ENCODE assay signal across 24 cellular contexts in genomic region chr15:25055356-25056068, GRCh38.
DNase-seq lines count a peak whose midpoint lies in the region; ATAC-seq and TF ChIP-seq lines count a peak whose summit lies in the region.
"Had no signal": no experiment of that assay in that cellular context is flagged by ENCODE, and none has a peak within 500 bp of the region (broad histone marks: within the 10 kb centered on the region; RNA-seq: fewer than 3 reads in every experiment).

No MANE protein-coding gene starts in this region.

- peaks cover 54% of the 10 kb centered on the region for H3K36me3 ChIP-seq in WERI-Rb-1

- peaks cover 71 to 89% of the 10 kb centered on the region in 2 donors for H3K9me3 Mint-ChIP-seq in activated naive CD4-positive, alpha-beta T cell treated with anti-CD3 and anti-CD28 coated beads, Interleukin-2, amount 50 U/mL, for 72 hours

- DNase-seq in cardiac septum (ENCODE audit: low spot score) (peak; percentile 44), Right ventricle myocardium inferior (ENCODE audit: missing footprints) (no peak), iPS-NIHi7 (ENCODE audit: extremely low spot score) (peak; percentile 8), posterior vena cava (ENCODE audit: low spot score) (peak; percentile 35), NCI-H2107 (lab: John Stamatoyannopoulos, UW) (no peak), WERI-Rb-1 (no peak)
- no peak for DNase-seq in activated naive CD4-positive, alpha-beta T cell treated with anti-CD3 and anti-CD28 coated beads, Interleukin-2, amount 50 U/mL, for 72 hours (ENCODE audit: low spot score in 2 of 2)
- DNase-seq: activated CD4-positive, alpha-beta T cell treated with anti-CD3 and anti-CD28 coated beads for 1 hour; activated effector memory CD4-positive, alpha-beta T cell treated with Interleukin-2 at 50 U/mL for 16 hours; amniotic stem cell; caudate nucleus; CD4-positive, alpha-beta T cell; effector CD4-positive, alpha-beta T cell; HCEC 1CT; left ventricle myocardium inferior; MM.1S; NCI-H187; NK-92 treated with Interleukin-12 subunit alpha and Interleukin-12 subunit beta, amount 100 ng/mL, for 24 hours; occipital lobe; stimulated activated naive CD4-positive, alpha-beta T cell had no signal

- no peak overlapping the region for H3K4me3 ChIP-seq in WERI-Rb-1 (ENCODE audit: low read depth, low read length)
- H3K4me3 ChIP-seq: A549, left ventricle myocardium inferior, right lobe of liver, upper lobe of left lung had no signal

- TF ChIP-seq CTCF in WERI-Rb-1 (IDR thresholded peaks at IDR 0.05; ENCODE audit: low read depth, low read length), result no peak

- no peak overlapping the region for H3K27ac ChIP-seq in WERI-Rb-1
- H3K27ac ChIP-seq: A549, left ventricle myocardium inferior, right lobe of liver, upper lobe of left lung had no signal

- H3K9me3 ChIP-seq in WERI-Rb-1 (ENCODE audit: severe bottlenecking), result peaks cover 77% of the 10 kb centered on the region

- ATAC-seq in Right ventricle myocardium inferior (no peak), GM21515 (IDR thresholded peaks at IDR 0.05; ENCODE audit: unreplicated experiment) (no peak)
- no peak for ATAC-seq in activated naive CD4-positive, alpha-beta T cell treated with anti-CD3 and anti-CD28 coated beads, Interleukin-2, amount 50 U/mL, for 72 hours
- ATAC-seq: A549, right lobe of liver had no signal

- H3K27ac Mint-ChIP-seq in activated naive CD4-positive, alpha-beta T cell treated with anti-CD3 and anti-CD28 coated beads, Interleukin-2, amount 50 U/mL, for 72 hours, result no peak overlapping the region
- H3K27ac Mint-ChIP-seq: CD4-positive, alpha-beta T cell had no signal

- no peaks in the 10 kb centered on the region for H3K27me3 ChIP-seq in WERI-Rb-1 (ENCODE audit: insufficient read depth, low read depth, severe bottlenecking)
- H3K27me3 ChIP-seq: right lobe of liver, upper lobe of left lung had no signal

- intact Hi-C loops in cardiac septum (cut with DNase I), result no loop called here
- intact Hi-C loops in Right ventricle myocardium inferior (cut with DNase I), result no loop called here
- intact Hi-C loops in posterior vena cava (cut with DNase I), result no loop called here

- peaks cover 99 to 100% of the 10 kb centered on the region in 2 donors for H3K36me3 Mint-ChIP-seq in activated naive CD4-positive, alpha-beta T cell treated with anti-CD3 and anti-CD28 coated beads, Interleukin-2, amount 50 U/mL, for 72 hours

Comparison
In these comparisons a context has a peak if more than half of its experiments do, and no peak if none do; other contexts are left out.
1. DNase-seq: peak in cardiac septum (single experiment), iPS-NIHi7 (single experiment) and posterior vena cava (single experiment); none in Right ventricle myocardium inferior (single experiment), NCI-H2107 (single experiment), WERI-Rb-1 (single experiment) and activated naive CD4-positive, alpha-beta T cell treated with anti-CD3 and anti-CD28 coated beads, Interleukin-2, amount 50 U/mL, for 72 hours (0 of 2).